11 cellular contexts compared by ENCODE assay signal in the genomic region with DNA sequence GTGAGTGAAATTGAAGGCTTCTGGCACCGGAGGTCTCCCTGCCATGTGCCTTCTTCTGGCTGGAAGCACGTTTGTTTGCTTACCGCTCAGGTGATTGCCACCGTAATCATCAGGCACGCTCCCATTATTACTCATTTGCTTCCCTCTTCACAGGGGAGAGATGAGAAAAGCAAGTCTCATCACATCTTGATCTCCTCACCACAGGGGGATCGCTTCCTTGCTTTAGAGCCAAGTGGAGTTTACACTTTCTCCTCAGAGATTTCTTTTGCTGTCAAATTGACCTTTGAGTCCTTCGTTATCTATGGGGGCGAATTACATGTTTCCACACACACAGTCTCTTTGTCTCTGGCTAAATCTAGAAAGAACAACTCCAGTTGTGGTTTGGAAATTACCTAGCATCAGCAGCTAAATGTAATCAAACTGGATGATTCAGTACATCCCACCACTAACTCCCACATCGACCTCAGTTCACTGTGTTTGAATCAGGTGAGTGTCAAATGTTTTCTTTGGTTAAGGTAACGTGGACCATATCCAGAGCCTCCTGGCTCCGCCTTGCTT.
DNase-seq lines count a peak whose midpoint lies in the region; ATAC-seq and TF ChIP-seq lines count a peak whose summit lies in the region.
"Had no signal": no experiment of that assay in that cellular context is flagged by ENCODE, and none has a peak within 500 bp of the region (broad histone marks: within the 10 kb centered on the region; RNA-seq: fewer than 3 reads in every experiment).

No MANE protein-coding gene starts in this region.

- H3K27me3 ChIP-seq in mesendoderm (ENCODE audit: insufficient read depth, low read length, poor library complexity) (no peaks in the 10 kb centered on the region), uterus (no peaks in the 10 kb centered on the region)

- intact Hi-C loops in uterus (cut with DNase I; ENCODE audit: low total_unique reads) = no loop called here

- H3K9ac ChIP-seq in mesendoderm (ENCODE audit: low read length) = no peak overlapping the region
- H3K9ac ChIP-seq: KMS-11 had no signal

- H3K23ac ChIP-seq in mesendoderm (ENCODE audit: low read length) = no peak overlapping the region

- TF ChIP-seq CTCF in uterus (IDR thresholded peaks at IDR 0.05) = no peak

- TF ChIP-seq POLR2A in uterus (IDR thresholded peaks at IDR 0.05) = no peak

- no peak overlapping the region for H2BK120ac ChIP-seq in mesendoderm (ENCODE audit: low read depth, low read length)

- H3K79me1 ChIP-seq in mesendoderm (ENCODE audit: low read length) = no peaks in the 10 kb centered on the region

- DNase-seq in NCI-H69 (lab: John Stamatoyannopoulos, UW) (peak; percentile 99), mesendoderm (peak; percentile 79), uterus (no peak)
- DNase-seq in activated effector memory CD4-positive, alpha-beta T cell treated with anti-CD3 and anti-CD28 coated beads, Interleukin-2, amount 50 U/mL, for 16 hours = no peak
- no peak for DNase-seq in stimulated activated naive CD4-positive, alpha-beta T cell (lab: John Stamatoyannopoulos, UW)
- DNase-seq: left ventricle myocardium superior, psoas muscle, T-helper 1 cell had no signal

- no peak overlapping the region for H3K56ac ChIP-seq in mesendoderm (ENCODE audit: low read length)

- H4K5ac ChIP-seq in mesendoderm (ENCODE audit: low read length) = no peak overlapping the region

- no peak overlapping the region for H2BK5ac ChIP-seq in mesendoderm (ENCODE audit: low read length)

- no peaks in the 10 kb centered on the region for H3K79me2 ChIP-seq in mesendoderm (ENCODE audit: control insufficient read depth, insufficient read depth, low read length)

- no peak overlapping the region for H3K4me2 ChIP-seq in mesendoderm (ENCODE audit: low read length)
- H3K4me2 ChIP-seq: KMS-11 had no signal

- H3K18ac ChIP-seq in mesendoderm (ENCODE audit: low read length) = no peak overlapping the region

- ATAC-seq in GM18520 (IDR thresholded peaks at IDR 0.05; ENCODE audit: unreplicated experiment) = peak; percentile 40
- peak; percentile 50 for ATAC-seq in HG02610 (IDR thresholded peaks at IDR 0.05; ENCODE audit: unreplicated experiment)
- ATAC-seq: left ventricle myocardium superior, psoas muscle had no signal

- H3K36me3 ChIP-seq in mesendoderm (ENCODE audit: control insufficient read depth, insufficient read depth, low read length) (no peaks in the 10 kb centered on the region), uterus (no peaks in the 10 kb centered on the region)

- no peak overlapping the region for H4K8ac ChIP-seq in mesendoderm (ENCODE audit: low read depth, low read length)

- H2AK5ac ChIP-seq in mesendoderm (ENCODE audit: low read length) = no peak overlapping the region

- no CpG with 5 or more reads among the region's 11 CpGs for WGBS in mesendoderm (ENCODE audit: extremely low coverage, insufficient coverage, low lambda C conversion rate)

- H3K4me1 ChIP-seq in mesendoderm (ENCODE audit: control insufficient read depth, low read depth, low read length) (peaks cover 4% of the 10 kb centered on the region), uterus (no peaks in the 10 kb centered on the region)
- H3K4me1 ChIP-seq: psoas muscle had no signal

- H3K4ac ChIP-seq in mesendoderm (ENCODE audit: low read depth, low read length) = no peak overlapping the region

- no peak overlapping the region for H2BK15ac ChIP-seq in mesendoderm (replicated peaks; ENCODE audit: low read depth)

- H3K27ac ChIP-seq in mesendoderm (ENCODE audit: low read depth, low read length) (no peak overlapping the region), uterus (no peak overlapping the region)
- H3K27ac ChIP-seq: KMS-11, psoas muscle had no signal

- no peak overlapping the region for H3K4me3 ChIP-seq in mesendoderm (ENCODE audit: low read length)
- H3K4me3 ChIP-seq in uterus = no peak overlapping the region
- H3K4me3 ChIP-seq: psoas muscle had no signal

- H3K9me3 ChIP-seq in uterus = no peaks in the 10 kb centered on the region
- H3K9me3 ChIP-seq: psoas muscle had no signal

Comparison
In these comparisons a context has a peak if more than half of its experiments do, and no peak if none do; other contexts are left out.
1. DNase-seq: peak in NCI-H69 (single experiment) and mesendoderm (single experiment); none in uterus (0 of 2), activated effector memory CD4-positive, alpha-beta T cell treated with anti-CD3 and anti-CD28 coated beads, Interleukin-2, amount 50 U/mL, for 16 hours (single experiment) and stimulated activated naive CD4-positive, alpha-beta T cell (0 of 6).